9 cellular contexts compared by ENCODE assay signal in the genomic region with DNA sequence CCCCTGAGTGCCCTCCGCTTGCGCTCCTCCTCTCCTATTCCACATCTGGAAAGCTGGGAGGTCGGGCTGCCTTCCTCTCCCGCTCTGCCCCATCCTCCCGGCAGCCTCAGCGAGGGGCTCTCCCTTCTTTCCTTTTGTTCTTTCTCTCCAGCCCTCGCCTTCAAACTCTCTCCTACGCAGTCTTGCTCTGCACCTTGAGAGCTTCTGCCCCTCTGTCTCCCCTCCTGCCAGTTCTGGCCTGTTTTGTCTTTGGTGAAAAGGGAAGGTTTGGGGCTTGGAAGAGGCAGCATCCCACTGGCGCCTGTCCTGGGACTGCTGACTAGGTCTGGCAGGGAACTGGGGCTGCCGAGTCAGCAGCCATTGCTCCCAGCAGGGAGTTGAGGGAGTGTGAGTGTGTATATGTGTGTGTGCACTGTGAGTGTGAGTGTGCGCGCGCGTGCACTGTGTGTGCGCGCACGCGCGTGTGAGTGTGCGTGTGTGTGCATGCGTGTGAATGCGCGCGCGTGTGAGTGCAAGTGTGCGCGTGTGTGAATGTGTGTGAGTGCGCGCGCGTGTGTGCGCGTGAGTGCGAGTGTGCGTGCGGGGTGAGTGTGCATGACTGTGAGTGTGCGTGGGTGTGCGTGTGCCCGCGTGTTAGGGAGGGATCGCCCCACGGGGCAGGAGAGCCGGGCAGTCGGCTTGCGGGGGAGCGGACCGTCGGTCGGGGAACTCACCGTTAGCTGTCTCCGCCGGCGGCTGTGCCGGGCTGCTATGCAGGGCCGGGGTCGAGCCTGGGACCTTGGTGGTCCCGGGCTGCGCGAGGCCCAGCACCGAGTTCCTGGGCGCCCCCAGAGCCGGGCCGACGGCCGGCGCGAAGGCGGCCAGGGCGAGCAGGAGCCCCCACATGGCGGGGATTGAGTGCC. TPM values are rescaled to one million over a fixed set of nuclear protein-coding genes. Genes with fewer than 3 reads are reported as not detected.
DNase-seq lines count a peak whose midpoint lies in the region; ATAC-seq, FAIRE-seq and TF ChIP-seq lines count a peak whose summit lies in the region.
"Had no signal": no experiment of that assay in that cellular context is flagged by ENCODE, and none has a peak within 500 bp of the region (broad histone marks: within the 10 kb centered on the region; RNA-seq: fewer than 3 reads in every experiment).

No MANE protein-coding gene starts in this region.

- H3K4me2 ChIP-seq in K562 (ENCODE audit: insufficient read depth, low read length) (no peak overlapping the region), mesendoderm (ENCODE audit: low read length) (peak overlapping the region; percentile 52)

- no peak overlapping the region; a peak in 1 of 4 replicates for H3K9ac ChIP-seq in K562 (ENCODE audit: insufficient read depth in 1 of 2, low read depth in 2 of 2, low read length in 2 of 2)
- peak overlapping the region; percentile 75 for H3K9ac ChIP-seq in mesendoderm (ENCODE audit: low read length)

- no peaks in the 10 kb centered on the region for H3K79me1 ChIP-seq in mesendoderm (ENCODE audit: low read length)

- H2BK15ac ChIP-seq in mesendoderm (replicated peaks; ENCODE audit: low read depth): no peak overlapping the region

- H3K4ac ChIP-seq in mesendoderm (ENCODE audit: low read depth, low read length): no peak overlapping the region

- TF ChIP-seq POLR2A in GM12892 (IDR thresholded peaks at IDR 0.05; ENCODE audit: low read depth, low read length): no peak
- no peak for TF ChIP-seq POLR2A in K562 (conservative IDR thresholded peaks at IDR 0.05)
- no peak for TF ChIP-seq POLR2A in sigmoid colon (IDR thresholded peaks at IDR 0.05)

- H3K9me3 ChIP-seq in K562 (replicated peaks; ENCODE audit: control insufficient read depth, insufficient read depth, low read depth, low read length): no peaks in the 10 kb centered on the region
- H3K9me3 ChIP-seq in sigmoid colon: no peaks in the 10 kb centered on the region

- H3K9me1 ChIP-seq in K562 (ENCODE audit: control insufficient read depth, insufficient read depth, low read length): no peaks in the 10 kb centered on the region

- WGBS in K562 (ENCODE audit: insufficient coverage, low coverage, missing lambda C conversion rate): 53% methylated on average over 11 of the region's 70 CpGs
- no CpG with 5 or more reads among the region's 70 CpGs for WGBS in mesendoderm (ENCODE audit: extremely low coverage, insufficient coverage, low lambda C conversion rate)
- WGBS in sigmoid colon, 2 donors: 3 to 7% methylated on average over 70 of the region's 70 CpGs

- intact Hi-C loops in K562 (cut with micrococcal nuclease): no loop called here
- intact Hi-C loops in sigmoid colon (cut with DNase I): no loop called here

- no peak overlapping the region for H3K18ac ChIP-seq in mesendoderm (ENCODE audit: low read length)

- CTCF ChIA-PET in K562 (lab: Yijun Ruan, JAX; ENCODE audit: low intra/inter-chr PET ratio): no interaction called here

- ATAC-seq in HG03108 (IDR thresholded peaks at IDR 0.05; ENCODE audit: unreplicated experiment) (peak; percentile 10), K562 (no peak), HG03045 (IDR thresholded peaks at IDR 0.05; ENCODE audit: unreplicated experiment) (no peak)

- H3K23ac ChIP-seq in mesendoderm (ENCODE audit: low read length): peak overlapping the region; percentile 25

- TF ChIP-seq RAD21 in K562 (CRISPR knock-in tag; conservative IDR thresholded peaks at IDR 0.05 in 1 of 2, IDR thresholded peaks at IDR 0.05 in 1 of 2): no peak

- no peak overlapping the region for H2BK120ac ChIP-seq in mesendoderm (ENCODE audit: low read depth, low read length)

- no peak overlapping the region for H4K8ac ChIP-seq in mesendoderm (ENCODE audit: low read depth, low read length)

- H3K79me2 ChIP-seq in K562 (ENCODE audit: control insufficient read depth, insufficient read depth, low read length): no peaks in the 10 kb centered on the region
- no peaks in the 10 kb centered on the region for H3K79me2 ChIP-seq in mesendoderm (ENCODE audit: control insufficient read depth, insufficient read depth, low read length)

- TF ChIP-seq EP300 in K562 (IDR thresholded peaks at IDR 0.05; ENCODE audit: low read length) (no peak), sigmoid colon (IDR thresholded peaks at IDR 0.05) (no peak)

- no peak overlapping the region for H3K27ac ChIP-seq in K562 (ENCODE audit: extremely low read depth, low read depth, low read length)
- H3K27ac ChIP-seq in mesendoderm (ENCODE audit: low read depth, low read length): no peak overlapping the region
- H3K27ac ChIP-seq in sigmoid colon: no peak overlapping the region

- no peak overlapping the region for H2AK5ac ChIP-seq in mesendoderm (ENCODE audit: low read length)

- POLR2A ChIA-PET in K562 (lab: Yijun Ruan, JAX): interaction anchor here (1.0 kb wide), 1 partner anchor 10 kb away, joined by 4 read pairs; no protein-coding TSS in a partner anchor

- BruUV-seq in K562 (replicated peaks; lab: Mats Ljungman, UMichigan): no TSS peak

- H3K4me1 ChIP-seq in K562 (replicated peaks in 1 of 2; ENCODE audit: control insufficient read depth in 2 of 2, insufficient read depth in 2 of 2, low read length in 2 of 2) (peaks cover 4 to 41% of the 10 kb centered on the region in 2 experiments; a peak in 4 of 5 replicates), mesendoderm (ENCODE audit: control insufficient read depth, low read depth, low read length) (peaks cover 4% of the 10 kb centered on the region), sigmoid colon (peaks cover 0 to 22% (median 12%) of the 10 kb centered on the region in 4 donors)

- no peak overlapping the region for H3K4me3 ChIP-seq in K562
- peak overlapping the region; percentile 63 for H3K4me3 ChIP-seq in mesendoderm (ENCODE audit: low read length)
- H3K4me3 ChIP-seq in sigmoid colon: peak overlapping the region in 2 of 4 donors; percentile 29 to 35

- in situ Hi-C loops in K562 (cut with MboI): no loop called here

- TF ChIP-seq CTCF in K562 (IDR thresholded peaks at IDR 0.05 in 2 of 3, conservative IDR thresholded peaks at IDR 0.05 in 1 of 3; ENCODE audit: insufficient read depth in 2 of 3, low read depth in 1 of 3, low read length in 3 of 3) (no peak), sigmoid colon (IDR thresholded peaks at IDR 0.05) (no peak)

- peak overlapping the region; percentile 97 for H3K56ac ChIP-seq in mesendoderm (ENCODE audit: low read length)

- no peak overlapping the region for H2BK5ac ChIP-seq in mesendoderm (ENCODE audit: low read length)

- DNase-seq in GM12892 (ENCODE audit: insufficient read length): no peak
- no peak for DNase-seq in K562 (ENCODE audit: extremely low read depth in 1 of 4, low spot score in 3 of 4)
- DNase-seq in mesendoderm: peak; percentile 65
- no peak for DNase-seq in NCI-H2029 treated with DMSO at 0.1 percent for 48 hours (lab: John Stamatoyannopoulos, UW)
- DNase-seq in sigmoid colon: no peak
- DNase-seq in NOMO-1 treated with DMSO at 0.1 percent for 48 hours (lab: John Stamatoyannopoulos, UW; ENCODE audit: unreplicated experiment): no peak

- H4K5ac ChIP-seq in mesendoderm (ENCODE audit: low read length): no peak overlapping the region

- H3K27me3 ChIP-seq in K562 (ENCODE audit: control insufficient read depth in 2 of 2, insufficient read depth in 2 of 2, low read length in 2 of 2): peaks cover 7 to 42% of the 10 kb centered on the region in 2 experiments; a peak in 4 of 5 replicates
- H3K27me3 ChIP-seq in mesendoderm (ENCODE audit: insufficient read depth, low read length, poor library complexity): peaks cover 28% of the 10 kb centered on the region
- H3K27me3 ChIP-seq in sigmoid colon: peaks cover 23 to 86% (median 54%) of the 10 kb centered on the region in 3 donors

- no peak overlapping the region for H2AFZ ChIP-seq in K562 (ENCODE audit: low read depth, low read length)

- FAIRE-seq in GM12892 (lab: Jason Lieb, UNC) (peak; percentile 66), K562 (lab: Jason Lieb, UNC) (no peak)

- peaks cover 12% of the 10 kb centered on the region; the same call in 1 of the 2 replicates for H4K20me1 ChIP-seq in K562 (replicated peaks; ENCODE audit: control insufficient read depth, insufficient read depth, low read length)

- H3K36me3 ChIP-seq in K562 (ENCODE audit: control insufficient read depth, insufficient read depth, low read length): no peaks in the 10 kb centered on the region
- peaks cover 13% of the 10 kb centered on the region for H3K36me3 ChIP-seq in mesendoderm (ENCODE audit: control insufficient read depth, insufficient read depth, low read length)
- no peaks in the 10 kb centered on the region for H3K36me3 ChIP-seq in sigmoid colon

RNA-seq across cellular contexts. Expression of gene CPXM1, which starts 0.5 kb away (rescaled TPM):
- 0.23 TPM for polyA plus RNA-seq in GM12892 (2012; ENCODE audit: missing spikeins)
- 4.1 and 15.4 TPM in 2 replicates for total RNA-seq in K562 (2011; cell fraction: chromatin; rRNA removed; ENCODE audit: low replicate concordance)
- total RNA-seq in K562 (2011; cell fraction: nucleolus; rRNA removed): 6.3 and 13.0 TPM in 2 replicates
- 5.3 and 5.7 TPM in 2 replicates for total RNA-seq in K562 (2011; cell fraction: nucleoplasm; rRNA removed)
- total RNA-seq in K562 (2014; rRNA removed) (0.32 and 0.41 TPM in 2 replicates), K562 (2014; rRNA removed; fragmentation: Illumina TruSeq; extraction: Trizol) (0.07 and 0.13 TPM in 2 replicates), K562 (2015; rRNA removed; fragmentation: Illumina TruSeq; extraction: Trizol) (0.04 TPM in 1 of 2 replicates, not detected in the other), K562 (2021) (0.47 and 0.49 TPM in 2 replicates), sigmoid colon (1 to 10 TPM in 3 of 4 donors, under 1 TPM in 1; 0.54 to 10.0 (median 1.8) TPM)
- polyA plus RNA-seq in K562 (2011; rRNA removed) (1.1 and 4.5 TPM in 2 replicates), K562 (2014; fragmentation: Illumina TruSeq; extraction: Trizol) (0.45 and 0.50 TPM in 2 replicates), K562 (2014; fragmentation: Nextera tagmentation; extraction: Ambion mirVana) (not detected), K562 (2014; rRNA removed) (0.28 and 0.37 TPM in 2 replicates), sigmoid colon (1 to 10 TPM in 2 of 3 donors, under 1 TPM in 1; 0.69 to 7.2 (median 1.2) TPM)
- 3.0 and 3.8 TPM in 2 replicates for polyA plus RNA-seq in K562 (2011; cell fraction: cytosol; rRNA removed)
- polyA plus RNA-seq in K562 (2011; cell fraction: nucleus; rRNA removed): 13.5 and 29.6 TPM in 2 replicates
- polyA plus RNA-seq in K562 (2012): 0.18 and 0.86 TPM in 2 replicates
- polyA minus RNA-seq in K562 (2011; rRNA and poly(A)+ RNA removed): 0.67 and 1.1 TPM in 2 replicates
- 0.55 and 0.86 TPM in 2 replicates for polyA minus RNA-seq in K562 (2011; cell fraction: cytosol; rRNA and poly(A)+ RNA removed)
- polyA minus RNA-seq in K562 (2011; cell fraction: nucleus; rRNA and poly(A)+ RNA removed): 1.1 and 3.6 TPM in 2 replicates
- polyA plus RNA-seq in mesendoderm (2013, experiment 1 of 2): 19.2 TPM
- 19.6 TPM for polyA plus RNA-seq in mesendoderm (2013, experiment 2 of 2)

RNA-seq across cellular contexts. Expression of gene C20orf141, which starts 14.8 kb away (rescaled TPM):
- not detected for polyA plus RNA-seq in GM12892 (2012; ENCODE audit: missing spikeins)
- not detected in 2 replicates for total RNA-seq in K562 (2011; cell fraction: chromatin; rRNA removed; ENCODE audit: low replicate concordance)
- total RNA-seq in K562 (2011; cell fraction: nucleolus; rRNA removed): not detected in 2 replicates
- not detected in 2 replicates for total RNA-seq in K562 (2011; cell fraction: nucleoplasm; rRNA removed)
- total RNA-seq in K562 (2014; rRNA removed) (not detected in 2 replicates), K562 (2014; rRNA removed; fragmentation: Illumina TruSeq; extraction: Trizol) (not detected in 2 replicates), K562 (2015; rRNA removed; fragmentation: Illumina TruSeq; extraction: Trizol) (not detected in 2 replicates), K562 (2021) (not detected in 2 replicates), sigmoid colon (not detected)
- polyA plus RNA-seq in K562 (2011; rRNA removed) (not detected in 2 replicates), K562 (2014; fragmentation: Illumina TruSeq; extraction: Trizol) (not detected in 2 replicates), K562 (2014; fragmentation: Nextera tagmentation; extraction: Ambion mirVana) (not detected), K562 (2014; rRNA removed) (not detected in 2 replicates), sigmoid colon (under 1 TPM in 1 of 3 donors, not detected in 2; 0.15 TPM)
- polyA plus RNA-seq in K562 (2011; cell fraction: cytosol; rRNA removed): 0.13 TPM in 1 of 2 replicates, not detected in the other
- polyA plus RNA-seq in K562 (2011; cell fraction: nucleus; rRNA removed): not detected in 2 replicates
- not detected in 2 replicates for polyA plus RNA-seq in K562 (2012)
- polyA minus RNA-seq in K562 (2011; rRNA and poly(A)+ RNA removed): not detected in 2 replicates
- polyA minus RNA-seq in K562 (2011; cell fraction: cytosol; rRNA and poly(A)+ RNA removed): not detected in 2 replicates
- not detected in 2 replicates for polyA minus RNA-seq in K562 (2011; cell fraction: nucleus; rRNA and poly(A)+ RNA removed)
- not detected for polyA plus RNA-seq in mesendoderm (2013, experiment 1 of 2)
- polyA plus RNA-seq in mesendoderm (2013, experiment 2 of 2): not detected
- total RNA-seq: SK-MEL-5 had no signal

RNA-seq across cellular contexts. Expression of gene TMEM239, which starts 16.2 kb away (rescaled TPM):
- not detected for polyA plus RNA-seq in GM12892 (2012; ENCODE audit: missing spikeins)
- total RNA-seq in K562 (2011; cell fraction: chromatin; rRNA removed; ENCODE audit: low replicate concordance): 0.21 TPM in 1 of 2 replicates, not detected in the other
- not detected in 2 replicates for total RNA-seq in K562 (2011; cell fraction: nucleolus; rRNA removed)
- total RNA-seq in K562 (2011; cell fraction: nucleoplasm; rRNA removed): not detected in 2 replicates
- total RNA-seq in K562 (2014; rRNA removed) (not detected in 2 replicates), K562 (2014; rRNA removed; fragmentation: Illumina TruSeq; extraction: Trizol) (not detected in 2 replicates), K562 (2015; rRNA removed; fragmentation: Illumina TruSeq; extraction: Trizol) (not detected in 2 replicates), K562 (2021) (not detected in 2 replicates), sigmoid colon (under 1 TPM in 1 of 4 donors, not detected in 3; 0.28 TPM)
- polyA plus RNA-seq in K562 (2011; rRNA removed) (not detected in 2 replicates), K562 (2014; fragmentation: Illumina TruSeq; extraction: Trizol) (not detected in 2 replicates), K562 (2014; fragmentation: Nextera tagmentation; extraction: Ambion mirVana) (not detected), K562 (2014; rRNA removed) (not detected in 2 replicates), sigmoid colon (not detected)
- not detected in 2 replicates for polyA plus RNA-seq in K562 (2011; cell fraction: cytosol; rRNA removed)
- not detected in 2 replicates for polyA plus RNA-seq in K562 (2011; cell fraction: nucleus; rRNA removed)
- polyA plus RNA-seq in K562 (2012): not detected in 2 replicates
- not detected in 2 replicates for polyA minus RNA-seq in K562 (2011; rRNA and poly(A)+ RNA removed)
- polyA minus RNA-seq in K562 (2011; cell fraction: cytosol; rRNA and poly(A)+ RNA removed): not detected in 2 replicates
- polyA minus RNA-seq in K562 (2011; cell fraction: nucleus; rRNA and poly(A)+ RNA removed): not detected in 2 replicates
- polyA plus RNA-seq in mesendoderm (2013, experiment 1 of 2): not detected
- polyA plus RNA-seq in mesendoderm (2013, experiment 2 of 2): not detected
- total RNA-seq: SK-MEL-5 had no signal

RNA-seq across cellular contexts. Expression of gene PCED1A, which starts 40.5 kb away (rescaled TPM):
- polyA plus RNA-seq in GM12892 (2012; ENCODE audit: missing spikeins): 23.3 TPM
- 10.2 and 20.9 TPM in 2 replicates for total RNA-seq in K562 (2011; cell fraction: chromatin; rRNA removed; ENCODE audit: low replicate concordance)
- total RNA-seq in K562 (2011; cell fraction: nucleolus; rRNA removed): 24.3 and 24.6 TPM in 2 replicates
- total RNA-seq in K562 (2011; cell fraction: nucleoplasm; rRNA removed): 14.3 and 20.0 TPM in 2 replicates
- total RNA-seq in K562 (2014; rRNA removed): 6.2 and 6.4 TPM in 2 replicates
- total RNA-seq in K562 (2014; rRNA removed; fragmentation: Illumina TruSeq; extraction: Trizol): 1.5 and 2.0 TPM in 2 replicates
- total RNA-seq in K562 (2015; rRNA removed; fragmentation: Illumina TruSeq; extraction: Trizol): 2.4 and 2.9 TPM in 2 replicates
- 8.9 and 9.4 TPM in 2 replicates for total RNA-seq in K562 (2021)
- 7.4 and 20.2 TPM in 2 replicates for polyA plus RNA-seq in K562 (2011; rRNA removed)
- 12.4 and 18.8 TPM in 2 replicates for polyA plus RNA-seq in K562 (2011; cell fraction: cytosol; rRNA removed)
- polyA plus RNA-seq in K562 (2011; cell fraction: nucleus; rRNA removed): 117 and 147 TPM in 2 replicates
- 8.6 and 18.7 TPM in 2 replicates for polyA plus RNA-seq in K562 (2012)
- 4.3 and 5.9 TPM in 2 replicates for polyA plus RNA-seq in K562 (2014; fragmentation: Illumina TruSeq; extraction: Trizol)
- 1 to 10 TPM; 1.6 to 3.2 TPM for polyA plus RNA-seq in K562 (2014; fragmentation: Nextera tagmentation; extraction: Ambion mirVana)
- 11.5 and 12.5 TPM in 2 replicates for polyA plus RNA-seq in K562 (2014; rRNA removed)
- 0.60 and 1.3 TPM in 2 replicates for polyA minus RNA-seq in K562 (2011; rRNA and poly(A)+ RNA removed)
- polyA minus RNA-seq in K562 (2011; cell fraction: cytosol; rRNA and poly(A)+ RNA removed): 2.9 and 10.5 TPM in 2 replicates
- 17.8 and 20.9 TPM in 2 replicates for polyA minus RNA-seq in K562 (2011; cell fraction: nucleus; rRNA and poly(A)+ RNA removed)
- polyA plus RNA-seq in mesendoderm (2013, experiment 1 of 2): 9.3 TPM
- 9.0 TPM for polyA plus RNA-seq in mesendoderm (2013, experiment 2 of 2)
- 10 to 100 TPM; 12.7 to 27.7 (median 21.5) TPM for total RNA-seq in sigmoid colon
- 10 to 100 TPM in 2 of 3 donors, 1 to 10 TPM in 1; 8.6 to 28.0 (median 10.2) TPM for polyA plus RNA-seq in sigmoid colon

RNA-seq across cellular contexts. Expression of gene VPS16, which starts 40.6 kb away (rescaled TPM):
- 21.5 TPM for polyA plus RNA-seq in GM12892 (2012; ENCODE audit: missing spikeins)
- 27.2 and 64.0 TPM in 2 replicates for total RNA-seq in K562 (2011; cell fraction: chromatin; rRNA removed; ENCODE audit: low replicate concordance)
- total RNA-seq in K562 (2011; cell fraction: nucleolus; rRNA removed): 34.3 and 43.7 TPM in 2 replicates
- 23.7 and 26.5 TPM in 2 replicates for total RNA-seq in K562 (2011; cell fraction: nucleoplasm; rRNA removed)
- total RNA-seq in K562 (2014; rRNA removed): 16.7 and 18.7 TPM in 2 replicates
- total RNA-seq in K562 (2014; rRNA removed; fragmentation: Illumina TruSeq; extraction: Trizol): 7.0 and 11.3 TPM in 2 replicates
- 13.8 and 15.3 TPM in 2 replicates for total RNA-seq in K562 (2015; rRNA removed; fragmentation: Illumina TruSeq; extraction: Trizol)
- total RNA-seq in K562 (2021): 22.4 and 24.7 TPM in 2 replicates
- polyA plus RNA-seq in K562 (2011; rRNA removed): 18.0 and 35.5 TPM in 2 replicates
- polyA plus RNA-seq in K562 (2011; cell fraction: cytosol; rRNA removed): 25.3 and 30.6 TPM in 2 replicates
- 115 and 170 TPM in 2 replicates for polyA plus RNA-seq in K562 (2011; cell fraction: nucleus; rRNA removed)
- polyA plus RNA-seq in K562 (2012): 18.7 and 36.5 TPM in 2 replicates
- 14.0 and 15.4 TPM in 2 replicates for polyA plus RNA-seq in K562 (2014; fragmentation: Illumina TruSeq; extraction: Trizol)
- polyA plus RNA-seq in K562 (2014; fragmentation: Nextera tagmentation; extraction: Ambion mirVana): 10 to 100 TPM in 1 of 2 experiments, 1 to 10 TPM in 1; 6.8 to 10.2 TPM
- polyA plus RNA-seq in K562 (2014; rRNA removed): 19.2 and 19.6 TPM in 2 replicates
- polyA minus RNA-seq in K562 (2011; rRNA and poly(A)+ RNA removed): 18.7 and 22.6 TPM in 2 replicates
- 15.3 and 31.1 TPM in 2 replicates for polyA minus RNA-seq in K562 (2011; cell fraction: cytosol; rRNA and poly(A)+ RNA removed)
- 24.4 and 39.9 TPM in 2 replicates for polyA minus RNA-seq in K562 (2011; cell fraction: nucleus; rRNA and poly(A)+ RNA removed)
- 8.3 TPM for polyA plus RNA-seq in mesendoderm (2013, experiment 1 of 2)
- polyA plus RNA-seq in mesendoderm (2013, experiment 2 of 2): 7.6 TPM
- 10 to 100 TPM; 19.4 to 24.4 (median 21.0) TPM for total RNA-seq in sigmoid colon
- polyA plus RNA-seq in sigmoid colon: 10 to 100 TPM; 21.6 to 37.6 (median 24.7) TPM
